In the genomic region with DNA sequence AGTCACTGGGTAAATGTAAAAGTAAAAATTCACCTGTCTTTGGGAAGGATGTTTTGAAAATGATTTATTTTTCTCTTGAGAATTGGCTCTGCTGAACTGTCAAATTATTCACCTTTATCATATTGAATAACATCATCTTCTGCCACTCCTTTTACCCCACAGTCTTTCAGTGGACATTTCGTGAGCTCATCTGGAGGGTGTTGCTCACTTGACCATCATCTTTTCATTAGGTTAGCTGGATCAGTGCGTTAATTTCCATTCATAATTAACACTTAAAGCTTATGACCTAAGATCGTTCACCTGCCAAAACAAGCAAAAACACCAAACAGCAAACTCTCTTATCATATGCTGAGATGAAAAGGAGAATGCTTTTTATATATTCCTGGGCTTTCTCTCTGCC, we compare ENCODE assay signal across 16 cellular contexts. TPM values are rescaled to one million over a fixed set of nuclear protein-coding genes. Genes with fewer than 3 reads are reported as not detected.
DNase-seq lines count a peak whose midpoint lies in the region; ATAC-seq and TF ChIP-seq lines count a peak whose summit lies in the region.
"Had no signal": no experiment of that assay in that cellular context is flagged by ENCODE, and none has a peak within 500 bp of the region (broad histone marks: within the 10 kb centered on the region; RNA-seq: fewer than 3 reads in every experiment).

No MANE protein-coding gene starts in this region.

- peak overlapping the region; percentile 97 for H3K27ac Mint-ChIP-seq in activated naive CD4-positive, alpha-beta T cell treated with anti-CD3 and anti-CD28 coated beads, Interleukin-2, amount 50 U/mL, for 24 hours
- H3K27ac Mint-ChIP-seq in activated T-helper 1 cell treated with anti-CD3 and anti-CD28 coated beads, Interleukin-12 subunit alpha, Interleukin-12 subunit beta, Interleukin-2, Interleukin-4 antibody, amounts not matched to agents 30 ng/mL and 10 ng/mL and 1 ng/mL, durations not matched to agents 14 hours and 24 hours and 36 hours: peak overlapping the region; percentile 73
- peak overlapping the region; percentile 71 to 88 (median 80) for H3K27ac Mint-ChIP-seq in immature natural killer cell
- H3K27ac Mint-ChIP-seq in glutamatergic neuron (ENCODE audit: unreplicated experiment): no peak overlapping the region
- H3K27ac Mint-ChIP-seq: endodermal cell, GM23338 had no signal

- H3K4me1 Mint-ChIP-seq in activated naive CD4-positive, alpha-beta T cell treated with anti-CD3 and anti-CD28 coated beads, Interleukin-2, amount 50 U/mL, for 24 hours: peaks cover 88% of the 10 kb centered on the region
- H3K4me1 Mint-ChIP-seq in activated T-helper 1 cell treated with anti-CD3 and anti-CD28 coated beads, Interleukin-12 subunit alpha, Interleukin-12 subunit beta, Interleukin-2, Interleukin-4 antibody, amounts not matched to agents 30 ng/mL and 10 ng/mL and 1 ng/mL, durations not matched to agents 14 hours and 24 hours and 36 hours (ENCODE audit: low read depth): peaks cover 82% of the 10 kb centered on the region
- peaks cover 92 to 98% of the 10 kb centered on the region in 2 donors for H3K4me1 Mint-ChIP-seq in immature natural killer cell
- no peaks in the 10 kb centered on the region for H3K4me1 Mint-ChIP-seq in glutamatergic neuron (ENCODE audit: low read depth, unreplicated experiment)

- H3K27me3 Mint-ChIP-seq in activated naive CD4-positive, alpha-beta T cell treated with anti-CD3 and anti-CD28 coated beads, Interleukin-2, amount 50 U/mL, for 24 hours: no peaks in the 10 kb centered on the region
- no peaks in the 10 kb centered on the region for H3K27me3 Mint-ChIP-seq in activated T-helper 1 cell treated with anti-CD3 and anti-CD28 coated beads, Interleukin-12 subunit alpha, Interleukin-12 subunit beta, Interleukin-2, Interleukin-4 antibody, amounts not matched to agents 30 ng/mL and 10 ng/mL and 1 ng/mL, durations not matched to agents 14 hours and 24 hours and 36 hours (ENCODE audit: insufficient read depth)
- H3K27me3 Mint-ChIP-seq in immature natural killer cell (ENCODE audit: low read depth in 3 of 3) (peaks cover 2 to 4% (median 4%) of the 10 kb centered on the region in 3 donors), glutamatergic neuron (ENCODE audit: unreplicated experiment) (no peaks in the 10 kb centered on the region)

- no peaks in the 10 kb centered on the region for H3K36me3 ChIP-seq in thoracic aorta
- no peaks in the 10 kb centered on the region for H3K36me3 ChIP-seq in suprapubic skin
- H3K36me3 ChIP-seq: uterus had no signal

- WGBS in suprapubic skin: 76% methylated on average over 3 of the region's 3 CpGs

- H3K27ac ChIP-seq in thoracic aorta (peak overlapping the region; percentile 78 to 80), suprapubic skin (no peak overlapping the region)

- TF ChIP-seq CTCF in thoracic aorta (IDR thresholded peaks at IDR 0.05) (no peak), suprapubic skin (IDR thresholded peaks at IDR 0.05) (no peak), glutamatergic neuron (IDR thresholded peaks at IDR 0.05; ENCODE audit: partially characterized antibody, unreplicated experiment) (no peak)

- no peaks in the 10 kb centered on the region for H3K9me3 ChIP-seq in thoracic aorta
- no peaks in the 10 kb centered on the region for H3K9me3 ChIP-seq in suprapubic skin
- H3K9me3 ChIP-seq: uterus had no signal

- DNase-seq in activated naive CD4-positive, alpha-beta T cell (lab: John Stamatoyannopoulos, UW): no peak
- DNase-seq in activated T-helper 1 cell treated with anti-CD3 and anti-CD28 coated beads, Interleukin-12 subunit alpha, Interleukin-12 subunit beta, Interleukin-2, Interleukin-4 antibody, amounts not matched to agents 30 ng/mL and 10 ng/mL and 1 ng/mL, durations not matched to agents 14 hours and 24 hours and 36 hours (ENCODE audit: low spot score): no peak
- DNase-seq in immature natural killer cell (no peak), thoracic aorta (ENCODE audit: low spot score) (no peak), suprapubic skin (ENCODE audit: low spot score in 2 of 2) (no peak), glutamatergic neuron (no peak)
- DNase-seq: endodermal cell, NCI-H1417 treated with DMSO at 0.1 percent for 48 hours, NCI-H748 treated with DMSO at 0.1 percent for 48 hours, right cardiac atrium, SIG-M5, uterus had no signal

- peaks cover 29 to 32% of the 10 kb centered on the region in 2 donors for H3K4me1 ChIP-seq in thoracic aorta (ENCODE audit: control insufficient read depth in 1 of 2, low read depth in 2 of 2)
- peaks cover 21% of the 10 kb centered on the region for H3K4me1 ChIP-seq in suprapubic skin
- H3K4me1 ChIP-seq: uterus had no signal

- no peak for TF ChIP-seq POLR2A in suprapubic skin (IDR thresholded peaks at IDR 0.05)

- intact Hi-C loops in activated T-helper 1 cell treated with anti-CD3 and anti-CD28 coated beads, Interleukin-12 subunit alpha, Interleukin-12 subunit beta, Interleukin-2, Interleukin-4 antibody, amounts not matched to agents 30 ng/mL and 10 ng/mL and 1 ng/mL, durations not matched to agents 14 hours and 24 hours and 36 hours (cut with micrococcal nuclease): loop anchor here (5.0 kb wide), 1 partner anchor 315 kb away; a partner anchor contains a TSS

- H3K36me3 Mint-ChIP-seq in activated naive CD4-positive, alpha-beta T cell treated with anti-CD3 and anti-CD28 coated beads, Interleukin-2, amount 50 U/mL, for 24 hours: peaks cover 18% of the 10 kb centered on the region
- H3K36me3 Mint-ChIP-seq in activated T-helper 1 cell treated with anti-CD3 and anti-CD28 coated beads, Interleukin-12 subunit alpha, Interleukin-12 subunit beta, Interleukin-2, Interleukin-4 antibody, amounts not matched to agents 30 ng/mL and 10 ng/mL and 1 ng/mL, durations not matched to agents 14 hours and 24 hours and 36 hours (ENCODE audit: low read depth): peaks cover 29% of the 10 kb centered on the region
- no peaks in the 10 kb centered on the region for H3K36me3 Mint-ChIP-seq in immature natural killer cell
- H3K36me3 Mint-ChIP-seq in glutamatergic neuron (ENCODE audit: unreplicated experiment): no peaks in the 10 kb centered on the region

- no peak for TF ChIP-seq EP300 in suprapubic skin (IDR thresholded peaks at IDR 0.05)

- H3K27me3 ChIP-seq in thoracic aorta (replicated peaks; ENCODE audit: insufficient read depth) (no peaks in the 10 kb centered on the region), suprapubic skin (no peaks in the 10 kb centered on the region)
- H3K27me3 ChIP-seq: uterus had no signal

- no peaks in the 10 kb centered on the region for H3K9me3 Mint-ChIP-seq in activated naive CD4-positive, alpha-beta T cell treated with anti-CD3 and anti-CD28 coated beads, Interleukin-2, amount 50 U/mL, for 24 hours
- H3K9me3 Mint-ChIP-seq in activated T-helper 1 cell treated with anti-CD3 and anti-CD28 coated beads, Interleukin-12 subunit alpha, Interleukin-12 subunit beta, Interleukin-2, Interleukin-4 antibody, amounts not matched to agents 30 ng/mL and 10 ng/mL and 1 ng/mL, durations not matched to agents 14 hours and 24 hours and 36 hours: no peaks in the 10 kb centered on the region
- H3K9me3 Mint-ChIP-seq in immature natural killer cell: peaks cover 0 to 2% (median 0%) of the 10 kb centered on the region in 6 donors
- H3K9me3 Mint-ChIP-seq in glutamatergic neuron (ENCODE audit: unreplicated experiment): no peaks in the 10 kb centered on the region

- peak overlapping the region; percentile 83 for H3K4me3 Mint-ChIP-seq in activated naive CD4-positive, alpha-beta T cell treated with anti-CD3 and anti-CD28 coated beads, Interleukin-2, amount 50 U/mL, for 24 hours
- H3K4me3 Mint-ChIP-seq in activated T-helper 1 cell treated with anti-CD3 and anti-CD28 coated beads, Interleukin-12 subunit alpha, Interleukin-12 subunit beta, Interleukin-2, Interleukin-4 antibody, amounts not matched to agents 30 ng/mL and 10 ng/mL and 1 ng/mL, durations not matched to agents 14 hours and 24 hours and 36 hours: peak overlapping the region; percentile 48
- H3K4me3 Mint-ChIP-seq in immature natural killer cell (peak overlapping the region in 2 of 5 donors; percentile 12 to 43), glutamatergic neuron (ENCODE audit: unreplicated experiment) (no peak overlapping the region)
- H3K4me3 Mint-ChIP-seq: endodermal cell, GM23338 had no signal

- ATAC-seq in thoracic aorta (ENCODE audit: insufficient number of reproducible peaks, low FRiP score, low read depth): no peak
- ATAC-seq in GM18517 (IDR thresholded peaks at IDR 0.05; ENCODE audit: unreplicated experiment): no peak

- H3K4me3 ChIP-seq in thoracic aorta (peak overlapping the region; percentile 26), suprapubic skin (no peak overlapping the region)
- H3K4me3 ChIP-seq: GM23338, lung, uterus had no signal

RNA-seq across cellular contexts. Expression of a gene that starts 53.4 kb away (rescaled TPM):
- total RNA-seq in activated T-helper 1 cell treated with anti-CD3 and anti-CD28 coated beads, Interleukin-12 subunit alpha, Interleukin-12 subunit beta, Interleukin-2, Interleukin-4 antibody, amounts not matched to agents 30 ng/mL and 10 ng/mL and 1 ng/mL, durations not matched to agents 14 hours and 24 hours and 36 hours: 214 and 219 TPM in 2 replicates
- polyA plus RNA-seq in immature natural killer cell: 100 to 1,000 TPM in 2 of 3 donors, 10 to 100 TPM in 1; 99.7 to 162 (median 132) TPM
- total RNA-seq in thoracic aorta: 10 to 100 TPM; 16.8 to 34.1 TPM
- total RNA-seq in suprapubic skin: 10 to 100 TPM; 37.2 to 49.1 (median 43.3) TPM
- total RNA-seq in glutamatergic neuron (ENCODE audit: unreplicated experiment): 2.5 TPM
